Comparison of ENCODE assay signal across 27 cellular contexts in the genomic region with DNA sequence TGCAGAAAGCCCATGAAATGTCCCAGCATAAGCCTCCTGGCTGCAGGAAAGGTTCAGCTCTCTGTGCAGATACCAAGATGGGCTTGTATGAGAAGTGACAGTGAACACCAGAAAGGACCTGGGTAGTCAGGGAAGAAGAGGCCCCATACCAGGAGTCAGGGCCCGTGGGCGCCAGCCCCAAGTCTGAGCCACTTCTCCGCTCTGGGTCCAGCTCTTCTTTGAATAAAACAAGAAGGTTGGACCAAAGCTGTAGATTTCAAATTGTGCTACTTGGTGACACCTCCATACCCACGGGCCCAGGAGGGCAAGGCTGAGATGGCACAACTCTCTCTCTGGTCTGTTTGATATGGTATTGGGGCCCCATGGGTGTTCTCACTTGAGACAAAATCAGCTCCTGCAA.
"Had no signal": no experiment of that assay in that cellular context is flagged by ENCODE, and none has a peak within 500 bp of the region (broad histone marks: within the 10 kb centered on the region; RNA-seq: fewer than 3 reads in every experiment).

No MANE protein-coding gene starts in this region.

- H3K4me3 ChIP-seq: dorsolateral prefrontal cortex, hepatocyte, lower lobe of right lung, smooth muscle cell, thoracic aorta, upper lobe of left lung had no signal

- DNase-seq: activated CD4-positive, alpha-beta memory T cell treated with anti-CD3 and anti-CD28 coated beads, Interleukin-2, amount 10 ng/mL, durations not matched to agents 7 days and 5 days; activated CD4-positive, alpha-beta T cell treated with anti-CD3 and anti-CD28 coated beads for 48 hours; activated CD4-positive, CD25-positive, alpha-beta regulatory T cell; activated gamma-delta T cell; dorsolateral prefrontal cortex; effector memory CD8-positive, alpha-beta T cell; foreskin melanocyte; immature natural killer cell; lower lobe of right lung; mesendoderm; naive B cell; stimulated activated CD4-positive, alpha-beta T cell treated with anti-CD3 and anti-CD28 coated beads, Interleukin-2, amount 100 ng/mL, for 48 hours; stimulated activated CD8-positive, alpha-beta memory T cell treated with anti-CD3 and anti-CD28 coated beads, Interleukin-4, amount 100 ng/mL, for 48 hours; stimulated activated naive CD4-positive, alpha-beta T cell treated with Interleukin-2 at 50 U/mL for 16 hours; T1000; upper lobe of left lung had no signal

- H3K4me3 Mint-ChIP-seq: activated CD4-positive, alpha-beta memory T cell treated with anti-CD3 and anti-CD28 coated beads, Interleukin-2, amount 10 ng/mL, durations not matched to agents 7 days and 5 days; activated naive CD4-positive, alpha-beta T cell treated with anti-CD3 and anti-CD28 coated beads, Interleukin-2, amount 50 U/mL, for 24 hours; brain; immature natural killer cell; naive B cell; T-helper 1 cell treated with Interleukin-12 subunit alpha and Interleukin-12 subunit beta and Interleukin-4 antibody, amounts not matched to agents 30 μg/mL and 1 μg/mL, for 36 hours had no signal

- H3K36me3 ChIP-seq: lower lobe of right lung, thoracic aorta, upper lobe of left lung had no signal

- H3K9me3 Mint-ChIP-seq: activated naive CD4-positive, alpha-beta T cell treated with anti-CD3 and anti-CD28 coated beads, Interleukin-2, amount 50 U/mL, for 24 hours; activated T-helper 1 cell treated with anti-CD3 and anti-CD28 coated beads, Interleukin-12 subunit alpha, Interleukin-12 subunit beta, Interleukin-2, Interleukin-4 antibody, amounts not matched to agents 30 ng/mL and 10 ng/mL and 1 ng/mL, durations not matched to agents 14 hours and 24 hours and 36 hours; effector memory CD8-positive, alpha-beta T cell; naive B cell had no signal

- H3K27me3 ChIP-seq: hepatocyte, upper lobe of left lung had no signal

- H2AFZ ChIP-seq: hepatocyte, parathyroid adenoma had no signal

- H3K27ac Mint-ChIP-seq: activated CD4-positive, alpha-beta memory T cell treated with anti-CD3 and anti-CD28 coated beads, Interleukin-2, amount 10 ng/mL, durations not matched to agents 7 days and 5 days; activated T-helper 1 cell treated with anti-CD3 and anti-CD28 coated beads, Interleukin-12 subunit alpha, Interleukin-12 subunit beta, Interleukin-2, Interleukin-4 antibody, amounts not matched to agents 30 ng/mL and 10 ng/mL and 1 ng/mL, durations not matched to agents 14 hours and 24 hours and 36 hours; effector memory CD8-positive, alpha-beta T cell; T-helper 1 cell treated with Interleukin-12 subunit alpha and Interleukin-12 subunit beta and Interleukin-4 antibody, amounts not matched to agents 30 μg/mL and 1 μg/mL, for 36 hours had no signal

- H3K36me3 Mint-ChIP-seq: brain, naive B cell had no signal

- H3K4me2 ChIP-seq: hepatocyte, smooth muscle cell had no signal

- H3K9me3 ChIP-seq: lower lobe of right lung, thoracic aorta, upper lobe of left lung had no signal

- H3K9ac ChIP-seq: parathyroid adenoma had no signal

- H3K4me1 ChIP-seq: parathyroid adenoma had no signal

- H3K27me3 Mint-ChIP-seq: activated naive CD4-positive, alpha-beta T cell treated with anti-CD3 and anti-CD28 coated beads, Interleukin-2, amount 50 U/mL, for 24 hours; effector memory CD8-positive, alpha-beta T cell had no signal

- H3K27ac ChIP-seq: dorsolateral prefrontal cortex, hepatocyte, lower lobe of right lung, parathyroid adenoma, thoracic aorta, upper lobe of left lung had no signal

- ATAC-seq: effector memory CD8-positive, alpha-beta T cell; esophagus mucosa; left lobe of liver; lower lobe of right lung; sciatic nerve had no signal
